8 cellular contexts compared by ENCODE assay signal in genomic region chr20:45792513-45793118, GRCh38. TPM values are rescaled to one million over a fixed set of nuclear protein-coding genes. Genes with fewer than 3 reads are reported as not detected.
DNase-seq lines count a peak whose midpoint lies in the region; ATAC-seq and TF ChIP-seq lines count a peak whose summit lies in the region.

No MANE protein-coding gene starts in this region.

- peak overlapping the region; percentile 91 for H3K27ac ChIP-seq in colonic mucosa
- peak overlapping the region; percentile 96 for H3K27ac ChIP-seq in muscle layer of duodenum (ENCODE audit: low read length)

- no peaks in the 10 kb centered on the region for H3K4me1 ChIP-seq in colonic mucosa
- H3K4me1 ChIP-seq in muscle layer of duodenum (ENCODE audit: control insufficient read depth in 1 of 2, insufficient read depth in 2 of 2, low read length in 2 of 2): peaks cover 6 to 11% of the 10 kb centered on the region in 2 donors

- H3K9me3 ChIP-seq in colonic mucosa (no peaks in the 10 kb centered on the region), muscle layer of duodenum (ENCODE audit: control insufficient read depth in 1 of 2, low read length in 2 of 2) (no peaks in the 10 kb centered on the region)

- peaks cover 16% of the 10 kb centered on the region for H3K36me3 ChIP-seq in colonic mucosa
- peaks cover 22 to 31% of the 10 kb centered on the region in 2 donors for H3K36me3 ChIP-seq in muscle layer of duodenum (ENCODE audit: control insufficient read depth in 1 of 2, insufficient read depth in 2 of 2, low read length in 2 of 2)

- DNase-seq in NOMO-1 treated with dmso at 0.1 percent for 144 hours (lab: John Stamatoyannopoulos, UW; ENCODE audit: unreplicated experiment) (peak; percentile 27), colonic mucosa (no peak), HPDE6-E6E7 (ENCODE audit: extremely low spot score) (no peak), GOT3 (lab: John Stamatoyannopoulos, UW) (no peak), COLO829 (ENCODE audit: low spot score) (no peak)

- peak; percentile 14 for ATAC-seq in GM18498 (IDR thresholded peaks at IDR 0.05; ENCODE audit: unreplicated experiment)
- no peak for ATAC-seq in HG03520 (IDR thresholded peaks at IDR 0.05; ENCODE audit: unreplicated experiment)

- peak overlapping the region; percentile 94 to 96 for H3K9ac ChIP-seq in colonic mucosa (ENCODE audit: low read depth in 2 of 2, low read length in 2 of 2)

- intact Hi-C loops in colonic mucosa (cut with DNase I): no loop called here

- H3K27me3 ChIP-seq in colonic mucosa: no peaks in the 10 kb centered on the region
- H3K27me3 ChIP-seq in muscle layer of duodenum (ENCODE audit: low read depth, low read length): no peaks in the 10 kb centered on the region

- TF ChIP-seq CTCF in colonic mucosa (IDR thresholded peaks at IDR 0.05): no peak

- peak overlapping the region; percentile 76 for H3K4me3 ChIP-seq in colonic mucosa
- peak overlapping the region; percentile 81 to 88 for H3K4me3 ChIP-seq in muscle layer of duodenum (ENCODE audit: low read depth in 1 of 2, low read length in 2 of 2)

RNA-seq across cellular contexts. Expression of gene DNTTIP1, which starts 0.9 kb away (rescaled TPM):
- 10 to 100 TPM; 41.5 to 96.5 TPM for total RNA-seq in colonic mucosa

RNA-seq across cellular contexts. Expression of gene WFDC3, which starts 0.9 kb away (rescaled TPM):
- total RNA-seq in colonic mucosa: 10 to 100 TPM in 1 of 2 donors, 1 to 10 TPM in 1; 2.5 to 15.6 TPM

RNA-seq across cellular contexts. Expression of gene UBE2C, which starts 19.8 kb away (rescaled TPM):
- 100 to 1,000 TPM in 1 of 2 donors, 10 to 100 TPM in 1; 23.7 to 117 TPM for total RNA-seq in colonic mucosa

RNA-seq across cellular contexts. Expression of gene TNNC2, which starts 34.5 kb away (rescaled TPM):
- 1 to 10 TPM; 2.9 to 3.8 TPM for total RNA-seq in colonic mucosa

RNA-seq across cellular contexts. Expression of gene SNX21, which starts 41.0 kb away (rescaled TPM):
- total RNA-seq in colonic mucosa: 10 to 100 TPM; 11.2 to 12.6 TPM
